ENCODE assay signal across 11 cellular contexts in the genomic region with DNA sequence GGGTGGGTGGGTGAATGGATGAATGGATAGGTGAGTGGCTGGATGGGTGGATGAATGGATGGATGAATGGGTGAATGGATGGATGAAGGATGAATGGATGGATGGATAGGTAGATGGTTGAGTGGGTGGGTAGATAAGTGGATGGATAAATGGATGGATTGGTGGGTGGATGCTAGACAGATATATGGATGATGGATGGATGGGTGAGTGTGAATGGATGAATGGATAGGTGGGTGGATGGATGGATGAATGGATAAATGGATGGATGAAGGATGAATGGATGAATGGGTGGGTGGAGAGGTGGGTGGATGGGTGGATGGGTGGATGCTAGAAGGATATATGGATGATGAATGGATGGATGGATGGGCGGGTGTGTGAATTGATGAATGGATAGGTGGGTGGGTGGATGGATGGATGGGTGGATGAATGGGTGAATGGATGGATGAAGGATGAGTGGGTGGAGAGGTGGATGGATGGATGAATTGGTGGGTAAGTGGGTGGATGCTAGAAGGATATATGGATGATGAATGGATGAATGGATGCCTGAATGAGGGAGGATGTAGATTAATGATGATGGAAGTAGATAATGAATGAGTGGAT. TPM values are rescaled to one million over a fixed set of nuclear protein-coding genes. Genes with fewer than 3 reads are reported as not detected.
"Had no signal": no experiment of that assay in that cellular context is flagged by ENCODE, and none has a peak within 500 bp of the region (broad histone marks: within the 10 kb centered on the region; RNA-seq: fewer than 3 reads in every experiment).

No MANE protein-coding gene starts in this region.

- DNase-seq: colonic mucosa; dermis blood vessel endothelial cell; foreskin melanocyte; islet precursor cell; mammary epithelial cell; small intestine; stimulated activated CD4-positive, alpha-beta T cell treated with anti-CD3 and anti-CD28 coated beads, Interleukin-2, amount 100 ng/mL, for 48 hours; stimulated activated naive CD4-positive, alpha-beta T cell treated with Interleukin-2 at 50 U/mL for 16 hours had no signal

- ATAC-seq: mucosa of descending colon; naive thymus-derived CD8-positive, alpha-beta T cell; upper lobe of right lung had no signal

- H3K4me3 Mint-ChIP-seq: naive thymus-derived CD8-positive, alpha-beta T cell had no signal

- H3K4me1 Mint-ChIP-seq: naive thymus-derived CD8-positive, alpha-beta T cell had no signal

- H3K27ac Mint-ChIP-seq: naive thymus-derived CD8-positive, alpha-beta T cell had no signal

RNA-seq across cellular contexts. Expression of a gene that starts 20.4 kb away (rescaled TPM):
- total RNA-seq: naive thymus-derived CD8-positive, alpha-beta T cell had no signal
- polyA plus RNA-seq: naive thymus-derived CD8-positive, alpha-beta T cell had no signal
